19 cellular contexts compared by ENCODE assay signal in the genomic region with DNA sequence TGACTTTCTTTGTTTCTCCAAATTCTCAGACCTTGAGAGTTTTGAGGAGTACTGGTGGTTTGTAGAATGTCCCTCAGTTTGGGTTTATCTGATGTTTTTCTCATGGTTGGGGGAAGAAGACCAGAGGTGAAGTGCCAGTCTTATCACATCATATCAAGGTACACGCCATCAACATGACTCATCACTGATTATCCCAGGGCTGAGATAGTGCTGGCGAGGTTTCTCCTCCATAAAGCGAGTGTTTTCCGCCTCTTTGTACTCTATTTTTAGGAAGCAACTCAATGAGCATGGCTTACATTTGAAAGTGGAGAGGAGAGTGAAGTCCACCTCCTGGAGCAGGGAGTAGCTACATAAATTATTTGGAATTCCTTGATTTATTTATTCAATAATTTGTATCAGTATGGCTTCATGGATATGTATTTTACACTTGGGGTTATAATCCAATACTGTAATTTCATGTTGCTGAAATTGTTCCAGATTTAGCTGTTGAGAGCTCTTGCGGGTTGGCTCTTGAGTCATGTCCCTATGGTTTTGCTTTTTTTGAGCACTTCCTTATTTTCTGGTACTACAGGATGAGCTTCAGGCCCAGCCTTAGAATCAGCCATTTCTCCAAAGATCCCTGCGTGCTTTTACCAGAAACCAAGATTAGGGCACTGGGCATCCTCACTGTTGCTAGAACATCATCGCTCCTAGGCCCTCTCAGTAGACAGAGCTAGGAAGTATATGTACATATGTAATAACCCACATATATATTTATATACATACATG. TPM values are rescaled to one million over a fixed set of nuclear protein-coding genes. Genes with fewer than 3 reads are reported as not detected.
DNase-seq lines count a peak whose midpoint lies in the region; ATAC-seq, FAIRE-seq and TF ChIP-seq lines count a peak whose summit lies in the region.
"Had no signal": no experiment of that assay in that cellular context is flagged by ENCODE, and none has a peak within 500 bp of the region (broad histone marks: within the 10 kb centered on the region; RNA-seq: fewer than 3 reads in every experiment).

No MANE protein-coding gene starts in this region.

- ATAC-seq in SK-N-SH treated with all-trans-retinoic acid at 6 μM for 48 hours: no peak
- ATAC-seq in CD4-positive, alpha-beta T cell (ENCODE audit: poor library complexity): no peak
- ATAC-seq: activated CD8-positive, alpha-beta memory T cell treated with anti-CD3 and anti-CD28 coated beads, Interleukin-2, amount 10 ng/mL, durations not matched to agents 7 days and 5 days had no signal

- peaks cover 11% of the 10 kb centered on the region for H3K4me1 ChIP-seq in keratinocyte (ENCODE audit: control insufficient read depth, extremely low read depth, insufficient read depth, low read length)
- H3K4me1 ChIP-seq: vagina had no signal

- peak; percentile 91 for FAIRE-seq in keratinocyte (lab: Jason Lieb, UNC)

- no peak overlapping the region for H3K4me3 Mint-ChIP-seq in CD4-positive, alpha-beta T cell
- H3K4me3 Mint-ChIP-seq: activated CD8-positive, alpha-beta memory T cell treated with anti-CD3 and anti-CD28 coated beads, Interleukin-2, amount 10 ng/mL, durations not matched to agents 7 days and 5 days; brain had no signal

- H3K4me1 Mint-ChIP-seq in CD4-positive, alpha-beta T cell (ENCODE audit: low read depth): peaks cover 6% of the 10 kb centered on the region
- H3K4me1 Mint-ChIP-seq: brain had no signal

- peak overlapping the region; percentile 13 for H3K4me2 ChIP-seq in keratinocyte (ENCODE audit: control insufficient read depth, extremely low read depth, insufficient read depth, low read depth, low read length)

- POLR2A ChIA-PET in CD4-positive, alpha-beta T cell (lab: Charles Lee): no interaction called here

- in situ Hi-C loops in KBM-7 (cut with MboI; ENCODE audit: low pct_unique_long_range_greater_than_20kb, low sequenced_read_pairs): no loop called here

- no peaks in the 10 kb centered on the region for H3K79me2 ChIP-seq in keratinocyte (ENCODE audit: control insufficient read depth, insufficient read depth, low read length)

- H3K9ac ChIP-seq in keratinocyte (ENCODE audit: control insufficient read depth, extremely low read depth, insufficient read depth, low read length): no peak overlapping the region

- H3K27ac Mint-ChIP-seq in CD4-positive, alpha-beta T cell: no peak overlapping the region
- H3K27ac Mint-ChIP-seq: activated CD8-positive, alpha-beta memory T cell treated with anti-CD3 and anti-CD28 coated beads, Interleukin-2, amount 10 ng/mL, durations not matched to agents 7 days and 5 days had no signal

- no peak overlapping the region for H3K27ac ChIP-seq in keratinocyte (ENCODE audit: control insufficient read depth, insufficient read depth, low read length)
- no peak overlapping the region for H3K27ac ChIP-seq in CD4-positive, alpha-beta T cell (ENCODE audit: low read depth, low read length)
- H3K27ac ChIP-seq: SK-N-MC, stomach, vagina had no signal

- H3K27me3 ChIP-seq in keratinocyte (ENCODE audit: control insufficient read depth, extremely low read depth, insufficient read depth, low read length): no peaks in the 10 kb centered on the region
- H3K27me3 ChIP-seq in CD4-positive, alpha-beta T cell (ENCODE audit: control insufficient read depth, insufficient read depth, low read length): peaks cover 13% of the 10 kb centered on the region
- H3K27me3 ChIP-seq: stomach, vagina had no signal

- peaks cover 58% of the 10 kb centered on the region for H3K27me3 Mint-ChIP-seq in CD4-positive, alpha-beta T cell

- no peak overlapping the region for H3K4me3 ChIP-seq in keratinocyte (ENCODE audit: control insufficient read depth in 2 of 3, extremely low read depth in 1 of 3, insufficient read depth in 2 of 3, low read depth in 1 of 3, low read length in 3 of 3)
- H3K4me3 ChIP-seq: SK-N-MC, skin epidermis, stomach, vagina had no signal

- no peaks in the 10 kb centered on the region for H3K36me3 ChIP-seq in keratinocyte (ENCODE audit: control insufficient read depth in 2 of 2, extremely low read depth in 1 of 2, insufficient read depth in 2 of 2, low read length in 2 of 2)
- H3K36me3 ChIP-seq: stomach, vagina had no signal

- DNase-seq in A172 (ENCODE audit: low spot score) (peak; percentile 80), KBM-7 (peak; percentile 82), keratinocyte (ENCODE audit: low read depth, low spot score) (no peak), HuH-7.5 (ENCODE audit: low spot score) (no peak), DMS114 treated with DMSO at 0.1 percent for 48 hours (lab: John Stamatoyannopoulos, UW; ENCODE audit: unreplicated experiment) (no peak)
- DNase-seq in CD4-positive, alpha-beta T cell: no peak
- DNase-seq in activated CD4-positive, alpha-beta T cell treated with anti-CD3 and anti-CD28 coated beads, Interleukin-2, amount 50 U/mL, for 48 hours: no peak
- DNase-seq: activated CD8-positive, alpha-beta memory T cell treated with anti-CD3 and anti-CD28 coated beads, Interleukin-2, amount 10 ng/mL, durations not matched to agents 7 days and 5 days; activated naive CD4-positive, alpha-beta T cell; mammary epithelial cell; NCI-H2171; NK-92 treated with Interleukin-12 subunit alpha and Interleukin-12 subunit beta, amount 100 ng/mL, for 24 hours; stomach had no signal

- H3K36me3 Mint-ChIP-seq in CD4-positive, alpha-beta T cell (ENCODE audit: low read depth): no peaks in the 10 kb centered on the region
- H3K36me3 Mint-ChIP-seq: brain had no signal

- no peak for TF ChIP-seq CTCF in keratinocyte (optimal IDR thresholded peaks at IDR 0.05 in 1 of 3, IDR thresholded peaks at IDR 0.05 in 1 of 3, conservative IDR thresholded peaks at IDR 0.05 in 1 of 3; ENCODE audit: extremely low read depth in 1 of 3, insufficient read depth in 2 of 3, low read length in 3 of 3)
- TF ChIP-seq CTCF in CD4-positive, alpha-beta T cell (IDR thresholded peaks at IDR 0.05): no peak

- intact Hi-C loops in CD4-positive, alpha-beta T cell (cut with DNase I, micrococcal nuclease): no loop called here

- no peaks in the 10 kb centered on the region for H4K20me1 ChIP-seq in keratinocyte (ENCODE audit: control insufficient read depth, extremely low read depth, insufficient read depth, low read length)

- CTCF ChIA-PET in CD4-positive, alpha-beta T cell (lab: Charles Lee): no interaction called here

- no peak overlapping the region for H2AFZ ChIP-seq in keratinocyte (ENCODE audit: control insufficient read depth, low read length)

- no peaks in the 10 kb centered on the region for H3K9me3 ChIP-seq in keratinocyte (ENCODE audit: control insufficient read depth, low read depth, low read length)
- peaks cover 8% of the 10 kb centered on the region for H3K9me3 ChIP-seq in CD4-positive, alpha-beta T cell (ENCODE audit: control insufficient read depth, low read length)
- H3K9me3 ChIP-seq: vagina had no signal

- dilution Hi-C loops in keratinocyte (cut with MboI; ENCODE audit: extremely low pct_ligation_motif_present, low sequenced_read_pairs): no loop called here

- H3K9me1 ChIP-seq in keratinocyte (ENCODE audit: control insufficient read depth, extremely low read depth, insufficient read depth, low read length): no peaks in the 10 kb centered on the region

- H3K9me3 Mint-ChIP-seq in CD4-positive, alpha-beta T cell: peaks cover 14% of the 10 kb centered on the region

TF ChIP-seq in SK-N-SH treated with all-trans-retinoic acid at 6 μM for 48 hours, 23 proteins besides CTCF, POLR2A, EP300 and RAD21:
- TF ChIP-seq ISL1 (CRISPR knock-in tag; IDR thresholded peaks at IDR 0.05) (peak; percentile 35; the same call in 1 of the 2 replicates), ESRRG (CRISPR knock-in tag; IDR thresholded peaks at IDR 0.05) (no peak)

RNA-seq across cellular contexts. Expression of gene DCANP1, which starts 23.8 kb away (rescaled TPM):
- not detected in 2 replicates for total RNA-seq in A172 (2014; rRNA removed; shearing (Covaris generic))
- not detected in 3 replicates for polyA plus RNA-seq in keratinocyte
- polyA plus RNA-seq in keratinocyte (2011; ENCODE audit: low read depth): not detected
- not detected in 2 replicates for polyA plus RNA-seq in keratinocyte (2011; cell fraction: cytosol; rRNA removed)
- not detected in 2 replicates for polyA plus RNA-seq in keratinocyte (2011; cell fraction: nucleus; rRNA removed)
- polyA plus RNA-seq in keratinocyte (2012; ENCODE audit: low replicate concordance): not detected in 2 replicates
- polyA minus RNA-seq in keratinocyte: 0.10 TPM in 1 of 3 replicates, not detected in the others
- not detected for polyA minus RNA-seq in keratinocyte (2011; cell fraction: cytosol; rRNA and poly(A)+ RNA removed)
- not detected in 2 replicates for polyA minus RNA-seq in keratinocyte (2011; cell fraction: nucleus; rRNA and poly(A)+ RNA removed)
- total RNA-seq in CD4-positive, alpha-beta T cell: under 1 TPM in 1 of 2 experiments, not detected in 1; 0.08 TPM
- total RNA-seq: activated CD8-positive, alpha-beta memory T cell treated with anti-CD3 and anti-CD28 coated beads, Interleukin-2, amount 10 ng/mL, durations not matched to agents 7 days and 5 days; fibroblast of lung; mammary epithelial cell; vagina had no signal
- polyA plus RNA-seq: fibroblast of lung, mammary epithelial cell, stomach had no signal

RNA-seq across cellular contexts. Expression of gene MACROH2A1, which starts 24.3 kb away (rescaled TPM):
- 339 and 388 TPM in 2 replicates for total RNA-seq in A172 (2014; rRNA removed; shearing (Covaris generic))
- 135 to 274 TPM (median 208 TPM) in 3 replicates for polyA plus RNA-seq in keratinocyte
- 95.7 TPM for polyA plus RNA-seq in keratinocyte (2011; ENCODE audit: low read depth)
- 160 and 183 TPM in 2 replicates for polyA plus RNA-seq in keratinocyte (2011; cell fraction: cytosol; rRNA removed)
- polyA plus RNA-seq in keratinocyte (2011; cell fraction: nucleus; rRNA removed): 253 and 275 TPM in 2 replicates
- polyA plus RNA-seq in keratinocyte (2012; ENCODE audit: low replicate concordance): 163 and 212 TPM in 2 replicates
- polyA minus RNA-seq in keratinocyte: 108 to 228 TPM (median 154 TPM) in 3 replicates
- polyA minus RNA-seq in keratinocyte (2011; cell fraction: cytosol; rRNA and poly(A)+ RNA removed): 102 TPM
- 92.5 and 151 TPM in 2 replicates for polyA minus RNA-seq in keratinocyte (2011; cell fraction: nucleus; rRNA and poly(A)+ RNA removed)
- 100 to 1,000 TPM; 114 to 120 TPM for total RNA-seq in CD4-positive, alpha-beta T cell

RNA-seq across cellular contexts. Expression of gene TIFAB, which starts 28.8 kb away (rescaled TPM):
- not detected in 2 replicates for total RNA-seq in A172 (2014; rRNA removed; shearing (Covaris generic))
- polyA plus RNA-seq in keratinocyte: not detected in 3 replicates
- polyA plus RNA-seq in keratinocyte (2011; ENCODE audit: low read depth): not detected
- polyA plus RNA-seq in keratinocyte (2011; cell fraction: cytosol; rRNA removed): not detected in 2 replicates
- not detected in 2 replicates for polyA plus RNA-seq in keratinocyte (2011; cell fraction: nucleus; rRNA removed)
- polyA plus RNA-seq in keratinocyte (2012; ENCODE audit: low replicate concordance): not detected in 2 replicates
- polyA minus RNA-seq in keratinocyte: not detected in 3 replicates
- not detected for polyA minus RNA-seq in keratinocyte (2011; cell fraction: cytosol; rRNA and poly(A)+ RNA removed)
- polyA minus RNA-seq in keratinocyte (2011; cell fraction: nucleus; rRNA and poly(A)+ RNA removed): not detected in 2 replicates
- total RNA-seq in CD4-positive, alpha-beta T cell: under 1 TPM in 1 of 2 experiments, not detected in 1; 0.11 TPM
- total RNA-seq: activated CD8-positive, alpha-beta memory T cell treated with anti-CD3 and anti-CD28 coated beads, Interleukin-2, amount 10 ng/mL, durations not matched to agents 7 days and 5 days; fibroblast of lung; mammary epithelial cell; stomach; vagina had no signal
- polyA plus RNA-seq: fibroblast of lung, mammary epithelial cell had no signal

Comparison
In these comparisons a context has a peak if more than half of its experiments do, and no peak if none do; other contexts are left out.
1. DNase-seq: peak in A172 (single experiment) and KBM-7 (single experiment); none in keratinocyte (single experiment), HuH-7.5 (single experiment), DMS114 treated with DMSO at 0.1 percent for 48 hours (single experiment), CD4-positive, alpha-beta T cell (0 of 10) and activated CD4-positive, alpha-beta T cell treated with anti-CD3 and anti-CD28 coated beads, Interleukin-2, amount 50 U/mL, for 48 hours (0 of 2).